In genomic region chr5:42582723-42583122, GRCh38 we compare ENCODE assay signal across 14 cellular contexts.
"Had no signal": no experiment of that assay in that cellular context is flagged by ENCODE, and none has a peak within 500 bp of the region (broad histone marks: within the 10 kb centered on the region; RNA-seq: fewer than 3 reads in every experiment).

No MANE protein-coding gene starts in this region.

- DNase-seq: activated gamma-delta T cell; activated naive CD4-positive, alpha-beta T cell treated with anti-CD3 and anti-CD28 coated beads, Interleukin-2, amount 50 U/mL, for 16 hours; activated T-cell treated with anti-CD3 and anti-CD28 coated beads for 4 hours had no signal

- H3K27me3 ChIP-seq: heart left ventricle had no signal

- H3K36me3 ChIP-seq: thoracic aorta had no signal

- H3K36me3 Mint-ChIP-seq: stimulated activated memory B cell treated with anti-CD40 and anti-IgM and Interleukin-4, amounts not matched to agents 10 μg/mL and 1 μg/mL and 100 μg/mL, for 72 hours had no signal

- H3K9me3 Mint-ChIP-seq: activated CD4-positive, alpha-beta memory T cell treated with anti-CD3 and anti-CD28 coated beads, Interleukin-2, amount 10 ng/mL, durations not matched to agents 7 days and 5 days; activated CD4-positive, alpha-beta T cell treated with anti-CD3 and anti-CD28 coated beads, Interleukin-2, amount 10 ng/mL, durations not matched to agents 24 days and 14 days; activated naive CD8-positive, alpha-beta T cell treated with anti-CD3 and anti-CD28 coated beads, Interleukin-2, amount 50 U/mL, for 24 hours; nephron; stimulated activated memory B cell treated with anti-CD40 and anti-IgM and Interleukin-4, amounts not matched to agents 10 μg/mL and 1 μg/mL and 100 μg/mL, for 72 hours had no signal

- H3K27ac ChIP-seq: epithelial cell of prostate, heart left ventricle, thoracic aorta, VCaP had no signal

- ATAC-seq: activated CD4-positive, CD25-positive, alpha-beta regulatory T cell treated with anti-CD3 and anti-CD28 coated beads, Interleukin-2, amount 50 U/mL, for 24 hours; activated naive CD8-positive, alpha-beta T cell treated with anti-CD3 and anti-CD28 coated beads, Interleukin-2, amount 50 U/mL, for 24 hours; stimulated activated memory B cell treated with anti-CD40 and anti-IgM and Interleukin-4, amounts not matched to agents 10 μg/mL and 1 μg/mL and 100 μg/mL, for 72 hours had no signal

- H3K4me3 Mint-ChIP-seq: activated CD4-positive, alpha-beta memory T cell treated with anti-CD3 and anti-CD28 coated beads, Interleukin-2, amount 10 ng/mL, durations not matched to agents 7 days and 5 days; activated CD4-positive, alpha-beta T cell treated with anti-CD3 and anti-CD28 coated beads, Interleukin-2, amount 10 ng/mL, durations not matched to agents 24 days and 14 days; activated naive CD8-positive, alpha-beta T cell treated with anti-CD3 and anti-CD28 coated beads, Interleukin-2, amount 50 U/mL, for 24 hours; brain; nephron; stimulated activated memory B cell treated with anti-CD40 and anti-IgM and Interleukin-4, amounts not matched to agents 10 μg/mL and 1 μg/mL and 100 μg/mL, for 72 hours had no signal

- H3K4me3 ChIP-seq: heart left ventricle, thoracic aorta had no signal

- H3K27ac Mint-ChIP-seq: activated CD4-positive, alpha-beta memory T cell treated with anti-CD3 and anti-CD28 coated beads, Interleukin-2, amount 10 ng/mL, durations not matched to agents 7 days and 5 days; activated CD4-positive, alpha-beta T cell treated with anti-CD3 and anti-CD28 coated beads, Interleukin-2, amount 10 ng/mL, durations not matched to agents 24 days and 14 days; activated naive CD8-positive, alpha-beta T cell treated with anti-CD3 and anti-CD28 coated beads, Interleukin-2, amount 50 U/mL, for 24 hours; stimulated activated memory B cell treated with anti-CD40 and anti-IgM and Interleukin-4, amounts not matched to agents 10 μg/mL and 1 μg/mL and 100 μg/mL, for 72 hours had no signal

- H3K9me3 ChIP-seq: heart left ventricle, thoracic aorta had no signal

- H3K4me1 Mint-ChIP-seq: activated CD4-positive, alpha-beta memory T cell treated with anti-CD3 and anti-CD28 coated beads, Interleukin-2, amount 10 ng/mL, durations not matched to agents 7 days and 5 days; activated CD4-positive, alpha-beta T cell treated with anti-CD3 and anti-CD28 coated beads, Interleukin-2, amount 10 ng/mL, durations not matched to agents 24 days and 14 days; activated naive CD8-positive, alpha-beta T cell treated with anti-CD3 and anti-CD28 coated beads, Interleukin-2, amount 50 U/mL, for 24 hours had no signal
